Comparison of ENCODE assay signal across 23 cellular contexts in genomic region chr16:4381935-4382794, GRCh38. TPM values are rescaled to one million over a fixed set of nuclear protein-coding genes. Genes with fewer than 3 reads are reported as not detected.
A peak's percentile ranks its signal among the peaks of the same experiment; 100 is the strongest.
DNase-seq lines count a peak whose midpoint lies in the region; ATAC-seq and TF ChIP-seq lines count a peak whose summit lies in the region.
"Had no signal": no experiment of that assay in that cellular context is flagged by ENCODE, and none has a peak within 500 bp of the region (broad histone marks: within the 10 kb centered on the region; RNA-seq: fewer than 3 reads in every experiment).

No MANE protein-coding gene starts in this region.

- CTCF ChIA-PET in CD8-positive, alpha-beta T cell (lab: Charles Lee): interaction anchor here (0.8 kb wide), 1 partner anchor 21 kb away, joined by 3 read pairs; no protein-coding TSS in a partner anchor
- CTCF ChIA-PET in RWPE1 (lab: Yijun Ruan, JAX): interaction anchor here (1.1 to 5.5 kb wide), 2 partner anchors 20 to 23 kb away, joined by 4 to 22 read pairs; no protein-coding TSS in a partner anchor

- no peaks in the 10 kb centered on the region for H3K27me3 Mint-ChIP-seq in CD8-positive, alpha-beta T cell (ENCODE audit: low read depth)
- no peaks in the 10 kb centered on the region for H3K27me3 Mint-ChIP-seq in endodermal cell (ENCODE audit: insufficient read depth)
- H3K27me3 Mint-ChIP-seq: CD8-positive, alpha-beta memory T cell had no signal

- intact Hi-C loops in CD8-positive, alpha-beta T cell (cut with DNase I, micrococcal nuclease): no loop called here
- intact Hi-C loops in posterior vena cava (cut with DNase I): no loop called here

- no peak overlapping the region for H3K9ac ChIP-seq in endodermal cell (ENCODE audit: extremely low read depth, low read length, poor library complexity, severe bottlenecking)
- H3K9ac ChIP-seq: KMS-11 had no signal

- H3K4me3 ChIP-seq in CD8-positive, alpha-beta T cell (ENCODE audit: low read depth, low read length): no peak overlapping the region
- H3K4me3 ChIP-seq in endodermal cell (ENCODE audit: low read length): no peak overlapping the region
- H3K4me3 ChIP-seq: sigmoid colon had no signal

- H3K27ac Mint-ChIP-seq in CD8-positive, alpha-beta T cell: no peak overlapping the region
- H3K27ac Mint-ChIP-seq in endodermal cell: no peak overlapping the region
- peak overlapping the region; percentile 55 for H3K27ac Mint-ChIP-seq in stimulated activated effector memory CD8-positive, alpha-beta T cell treated with anti-CD3 and anti-CD28 coated beads, Interleukin-12 subunit alpha, Interleukin-12 subunit beta, amount 100 ng/mL, for 72 hours

- no peaks in the 10 kb centered on the region for H3K4me1 ChIP-seq in CD8-positive, alpha-beta T cell (ENCODE audit: insufficient read depth, low read length)
- H3K4me1 ChIP-seq in endodermal cell (ENCODE audit: control insufficient read depth, insufficient read depth, low read length): peaks cover 5% of the 10 kb centered on the region

- H3K4me3 Mint-ChIP-seq in CD8-positive, alpha-beta T cell: no peak overlapping the region
- no peak overlapping the region for H3K4me3 Mint-ChIP-seq in endodermal cell
- H3K4me3 Mint-ChIP-seq in stimulated activated effector memory CD8-positive, alpha-beta T cell treated with anti-CD3 and anti-CD28 coated beads, Interleukin-12 subunit alpha, Interleukin-12 subunit beta, amount 100 ng/mL, for 72 hours: no peak overlapping the region
- H3K4me3 Mint-ChIP-seq: activated T-cell treated with anti-CD3 and anti-CD28 coated beads, Interleukin-2, amount 50 U/mL, for 4 hours had no signal

- peaks cover 4% of the 10 kb centered on the region for H3K4me1 Mint-ChIP-seq in CD8-positive, alpha-beta T cell (ENCODE audit: low read depth)
- H3K4me1 Mint-ChIP-seq in endodermal cell: peaks cover 7% of the 10 kb centered on the region
- peaks cover 13% of the 10 kb centered on the region for H3K4me1 Mint-ChIP-seq in stimulated activated effector memory CD8-positive, alpha-beta T cell treated with anti-CD3 and anti-CD28 coated beads, Interleukin-12 subunit alpha, Interleukin-12 subunit beta, amount 100 ng/mL, for 72 hours

- no peaks in the 10 kb centered on the region for H3K27me3 ChIP-seq in CD8-positive, alpha-beta T cell (ENCODE audit: insufficient read depth, low read length)
- no peaks in the 10 kb centered on the region for H3K27me3 ChIP-seq in endodermal cell (ENCODE audit: control insufficient read depth, insufficient read depth, low read length, poor library complexity, severe bottlenecking)
- H3K27me3 ChIP-seq: sigmoid colon had no signal

- 96% methylated on average over 31 to 55 of the region's 55 CpGs for WGBS in endodermal cell (ENCODE audit: insufficient coverage in 1 of 2, insufficient read length in 1 of 2), 2 experiments

- no peaks in the 10 kb centered on the region for H3K9me3 ChIP-seq in CD8-positive, alpha-beta T cell (ENCODE audit: low read length)
- no peaks in the 10 kb centered on the region for H3K9me3 ChIP-seq in endodermal cell (ENCODE audit: control insufficient read depth, low read length)
- H3K9me3 ChIP-seq: sigmoid colon had no signal

- no peaks in the 10 kb centered on the region for H3K9me3 Mint-ChIP-seq in CD8-positive, alpha-beta T cell
- H3K9me3 Mint-ChIP-seq in endodermal cell: no peaks in the 10 kb centered on the region
- H3K9me3 Mint-ChIP-seq in stimulated activated effector memory CD8-positive, alpha-beta T cell treated with anti-CD3 and anti-CD28 coated beads, Interleukin-12 subunit alpha, Interleukin-12 subunit beta, amount 100 ng/mL, for 72 hours: no peaks in the 10 kb centered on the region
- H3K9me3 Mint-ChIP-seq: activated T-cell treated with anti-CD3 and anti-CD28 coated beads, Interleukin-2, amount 50 U/mL, for 4 hours had no signal

- DNase-seq in CD8-positive, alpha-beta T cell: peak in 1 of 7 experiments; percentile 38
- DNase-seq in RWPE1 (ENCODE audit: low spot score) (no peak), endodermal cell (peak; percentile 45), activated gamma-delta T cell treated with Interleukin-2 at 50 U/mL for 16 hours (no peak), cortex of kidney (lab: John Stamatoyannopoulos, UW) (no peak), posterior vena cava (ENCODE audit: low spot score) (no peak)
- no peak for DNase-seq in stimulated activated effector memory CD8-positive, alpha-beta T cell treated with anti-CD3 and anti-CD28 coated beads, Interleukin-12 subunit alpha, Interleukin-12 subunit beta, amount 100 ng/mL, for 72 hours (ENCODE audit: low spot score in 2 of 2)
- DNase-seq: activated naive CD4-positive, alpha-beta T cell treated with Interleukin-2 at 50 U/mL for 16 hours; activated T-cell treated with anti-CD3 and anti-CD28 coated beads, Interleukin-2, amount 50 U/mL, for 4 hours; amniotic stem cell; foreskin melanocyte; mammary epithelial cell; MV-4-11; NCI-H2029; NCI-H226; NCI-H774; sigmoid colon had no signal

- POLR2A ChIA-PET in CD8-positive, alpha-beta T cell (lab: Charles Lee): no interaction called here
- POLR2A ChIA-PET in RWPE1 (lab: Yijun Ruan, JAX; ENCODE audit: low non-redundant PET): interaction anchor here (0.6 kb wide), 1 partner anchor 53 kb away, joined by 3 read pairs; no protein-coding TSS in a partner anchor

- peak; percentile 4 for ATAC-seq in CD8-positive, alpha-beta T cell
- ATAC-seq in stimulated activated effector memory CD8-positive, alpha-beta T cell treated with anti-CD3 and anti-CD28 coated beads, Interleukin-12 subunit alpha, Interleukin-12 subunit beta, amount 100 ng/mL, for 72 hours: no peak
- no peak for ATAC-seq in GM21367 (IDR thresholded peaks at IDR 0.05; ENCODE audit: unreplicated experiment)
- ATAC-seq: activated CD4-positive, CD25-positive, alpha-beta regulatory T cell treated with anti-CD3 and anti-CD28 coated beads, Interleukin-2, amount 50 U/mL, for 24 hours; activated T-cell treated with anti-CD3 and anti-CD28 coated beads, Interleukin-2, amount 50 U/mL, for 4 hours; HCT116 had no signal

- no peak overlapping the region for H3K27ac ChIP-seq in CD8-positive, alpha-beta T cell (ENCODE audit: low read depth, low read length)
- H3K27ac ChIP-seq in RWPE1: peak overlapping the region; percentile 99
- no peak overlapping the region for H3K27ac ChIP-seq in endodermal cell (ENCODE audit: low read depth, low read length)
- H3K27ac ChIP-seq: KMS-11, sigmoid colon had no signal

- H3K36me3 Mint-ChIP-seq in CD8-positive, alpha-beta T cell: peaks cover 55% of the 10 kb centered on the region
- no peaks in the 10 kb centered on the region for H3K36me3 Mint-ChIP-seq in endodermal cell (ENCODE audit: low read depth)
- peaks cover 63% of the 10 kb centered on the region for H3K36me3 Mint-ChIP-seq in stimulated activated effector memory CD8-positive, alpha-beta T cell treated with anti-CD3 and anti-CD28 coated beads, Interleukin-12 subunit alpha, Interleukin-12 subunit beta, amount 100 ng/mL, for 72 hours

- TF ChIP-seq CTCF in CD8-positive, alpha-beta T cell (IDR thresholded peaks at IDR 0.05): no peak
- TF ChIP-seq CTCF in RWPE1 (conservative IDR thresholded peaks at IDR 0.05; ENCODE audit: low read depth): no peak
- no peak for TF ChIP-seq CTCF in endodermal cell (conservative IDR thresholded peaks at IDR 0.05)

- peaks cover 33% of the 10 kb centered on the region for H3K36me3 ChIP-seq in CD8-positive, alpha-beta T cell (ENCODE audit: insufficient read depth, low read length)
- no peaks in the 10 kb centered on the region for H3K36me3 ChIP-seq in endodermal cell (ENCODE audit: control insufficient read depth, insufficient read depth, low read length)

RNA-seq across cellular contexts. Expression of gene VASN, which starts 10.5 kb away (rescaled TPM):
- total RNA-seq in CD8-positive, alpha-beta T cell: under 1 TPM; 0.57 to 0.83 TPM
- 10 to 100 TPM; 10.4 to 12.1 TPM for total RNA-seq in endodermal cell
- 11.5 TPM for polyA plus RNA-seq in endodermal cell (2013, experiment 1 of 2)
- polyA plus RNA-seq in endodermal cell (2013, experiment 2 of 2): 11.6 TPM
- 10 to 100 TPM; 67.1 to 89.3 TPM for total RNA-seq in posterior vena cava
- total RNA-seq: OCI-LY7 had no signal
- polyA plus RNA-seq: CD8-positive, alpha-beta memory T cell had no signal

RNA-seq across cellular contexts. Expression of gene PAM16, which starts 31.0 kb away (rescaled TPM):
- total RNA-seq in CD8-positive, alpha-beta T cell: 10 to 100 TPM; 30.9 to 31.4 TPM
- 10 to 100 TPM; 57.7 to 66.2 TPM for total RNA-seq in endodermal cell
- 57.2 TPM for polyA plus RNA-seq in endodermal cell (2013, experiment 1 of 2)
- polyA plus RNA-seq in endodermal cell (2013, experiment 2 of 2): 62.4 TPM
- 10 to 100 TPM; 25.3 to 28.8 TPM for total RNA-seq in posterior vena cava

RNA-seq across cellular contexts. Expression of gene CORO7, which starts 34.2 kb away (rescaled TPM):
- 100 to 1,000 TPM; 950 to 991 TPM for total RNA-seq in CD8-positive, alpha-beta T cell
- 10 to 100 TPM; 32.5 to 37.5 TPM for total RNA-seq in endodermal cell
- polyA plus RNA-seq in endodermal cell (2013, experiment 1 of 2): 17.2 TPM
- polyA plus RNA-seq in endodermal cell (2013, experiment 2 of 2): 18.4 TPM
- total RNA-seq in posterior vena cava: 10 to 100 TPM; 28.5 to 29.5 TPM

RNA-seq across cellular contexts. Expression of gene DNAJA3, which starts 43.5 kb away (rescaled TPM):
- total RNA-seq in CD8-positive, alpha-beta T cell: 10 to 100 TPM; 13.8 to 17.4 TPM
- total RNA-seq in endodermal cell (10 to 100 TPM; 37.4 to 38.5 TPM), posterior vena cava (10 to 100 TPM; 22.4 to 23.6 TPM)
- 33.2 TPM for polyA plus RNA-seq in endodermal cell (2013, experiment 1 of 2)
- 35.2 TPM for polyA plus RNA-seq in endodermal cell (2013, experiment 2 of 2)

Comparison
In these comparisons a context has a peak if more than half of its experiments do, and no peak if none do; other contexts are left out.
1. RNA of gene VASN, which starts 10.5 kb away (total RNA-seq): 67.1 to 89.3 TPM in posterior vena cava and 10.4 to 12.1 TPM in endodermal cell; 0.57 to 0.83 TPM in CD8-positive, alpha-beta T cell; every median in the first group is over 4 times any median in the second.
2. RNA of gene CORO7, which starts 34.2 kb away (total RNA-seq): 950 to 991 TPM in CD8-positive, alpha-beta T cell; 32.5 to 37.5 TPM in endodermal cell and 28.5 to 29.5 TPM in posterior vena cava; every median in the first group is over 10 times any median in the second.